Comparison of ENCODE assay signal across 11 cellular contexts in genomic region chr17:16442141-16442540, GRCh38. TPM values are rescaled to one million over a fixed set of nuclear protein-coding genes. Genes with fewer than 3 reads are reported as not detected.
DNase-seq lines count a peak whose midpoint lies in the region; ATAC-seq and TF ChIP-seq lines count a peak whose summit lies in the region.
"Had no signal": no experiment of that assay in that cellular context is flagged by ENCODE, and none has a peak within 500 bp of the region (broad histone marks: within the 10 kb centered on the region; RNA-seq: fewer than 3 reads in every experiment).

No MANE protein-coding gene starts in this region.

- TF ChIP-seq CTCF in astrocyte of the spinal cord (IDR thresholded peaks at IDR 0.05; ENCODE audit: low read depth, low read length) (no peak), osteocyte (IDR thresholded peaks at IDR 0.05) (no peak)

- no peak for ATAC-seq in GM19023 (IDR thresholded peaks at IDR 0.05; ENCODE audit: unreplicated experiment)

- no peaks in the 10 kb centered on the region for H3K9me3 Mint-ChIP-seq in T-helper 1 cell treated with Interleukin-12 subunit alpha and Interleukin-12 subunit beta and Interleukin-4 antibody, amounts not matched to agents 30 μg/mL and 1 μg/mL, for 36 hours
- no peaks in the 10 kb centered on the region for H3K9me3 Mint-ChIP-seq in osteocyte (ENCODE audit: unreplicated experiment)
- H3K9me3 Mint-ChIP-seq: central memory CD8-positive, alpha-beta T cell had no signal

- peaks cover 42% of the 10 kb centered on the region for H3K4me1 Mint-ChIP-seq in T-helper 1 cell treated with Interleukin-12 subunit alpha and Interleukin-12 subunit beta and Interleukin-4 antibody, amounts not matched to agents 30 μg/mL and 1 μg/mL, for 36 hours (ENCODE audit: low read depth)
- H3K4me1 Mint-ChIP-seq in osteocyte (ENCODE audit: unreplicated experiment), result peaks cover 46% of the 10 kb centered on the region

- H3K27ac Mint-ChIP-seq in T-helper 1 cell treated with Interleukin-12 subunit alpha and Interleukin-12 subunit beta and Interleukin-4 antibody, amounts not matched to agents 30 μg/mL and 1 μg/mL, for 36 hours, result peak overlapping the region; percentile 28
- no peak overlapping the region for H3K27ac Mint-ChIP-seq in osteocyte (ENCODE audit: unreplicated experiment)

- DNase-seq in T-helper 1 cell, result no peak
- peak; percentile 72 to 80 for DNase-seq in NOMO-1 (lab: John Stamatoyannopoulos, UW; ENCODE audit: unreplicated experiment in 2 of 2)
- DNase-seq in astrocyte of the spinal cord (ENCODE audit: low read depth, low spot score), result peak; percentile 35
- no peak for DNase-seq in osteocyte (ENCODE audit: extremely low spot score, unreplicated experiment)
- DNase-seq in NCI-H1105 treated with DMSO at 0.1 percent for 48 hours (lab: John Stamatoyannopoulos, UW), result no peak
- no peak for DNase-seq in NCI-H146 treated with DMSO at 0.1 percent for 48 hours (lab: John Stamatoyannopoulos, UW; ENCODE audit: unreplicated experiment)
- DNase-seq: NCI-H526 treated with DMSO at 0.1 percent for 48 hours; stimulated activated naive CD4-positive, alpha-beta T cell treated with Interleukin-2 at 50 U/mL for 16 hours had no signal

- peak overlapping the region; percentile 58 for H3K4me3 Mint-ChIP-seq in T-helper 1 cell treated with Interleukin-12 subunit alpha and Interleukin-12 subunit beta and Interleukin-4 antibody, amounts not matched to agents 30 μg/mL and 1 μg/mL, for 36 hours
- peak overlapping the region; percentile 54 for H3K4me3 Mint-ChIP-seq in osteocyte (ENCODE audit: unreplicated experiment)
- H3K4me3 Mint-ChIP-seq: central memory CD8-positive, alpha-beta T cell had no signal

- H3K27me3 Mint-ChIP-seq in T-helper 1 cell treated with Interleukin-12 subunit alpha and Interleukin-12 subunit beta and Interleukin-4 antibody, amounts not matched to agents 30 μg/mL and 1 μg/mL, for 36 hours (ENCODE audit: low read depth), result no peaks in the 10 kb centered on the region
- no peaks in the 10 kb centered on the region for H3K27me3 Mint-ChIP-seq in osteocyte (ENCODE audit: unreplicated experiment)
- H3K27me3 Mint-ChIP-seq: central memory CD8-positive, alpha-beta T cell had no signal

- H3K36me3 Mint-ChIP-seq in T-helper 1 cell treated with Interleukin-12 subunit alpha and Interleukin-12 subunit beta and Interleukin-4 antibody, amounts not matched to agents 30 μg/mL and 1 μg/mL, for 36 hours (ENCODE audit: low read depth), result peaks cover 45% of the 10 kb centered on the region
- H3K36me3 Mint-ChIP-seq in osteocyte (ENCODE audit: unreplicated experiment), result peaks cover 22% of the 10 kb centered on the region

- H3K4me3 ChIP-seq in astrocyte of the spinal cord (ENCODE audit: low read depth, low read length), result peak overlapping the region; percentile 13

- in situ Hi-C loops in astrocyte of the spinal cord (cut with HindIII; ENCODE audit: low sequenced_read_pairs), result no loop called here

RNA-seq across cellular contexts. Expression of gene TRPV2, which starts 26.8 kb away (rescaled TPM):
- 1.3 and 1.9 TPM in 2 replicates for total RNA-seq in osteocyte

RNA-seq across cellular contexts. Expression of gene LRRC75A, which starts 49.9 kb away (rescaled TPM):
- 1.8 and 2.0 TPM in 2 replicates for total RNA-seq in osteocyte

Comparison
In these comparisons a context has a peak if more than half of its experiments do, and no peak if none do; other contexts are left out.
1. DNase-seq: peak in NOMO-1 (2 of 2) and astrocyte of the spinal cord (single experiment); none in T-helper 1 cell (0 of 5), osteocyte (single experiment), NCI-H1105 treated with DMSO at 0.1 percent for 48 hours (single experiment) and NCI-H146 treated with DMSO at 0.1 percent for 48 hours (single experiment).